ENCODE assay signal across 2 cellular contexts in genomic region chr3:171710359-171710758, GRCh38.
TF ChIP-seq lines count a peak whose summit lies in the region.

No MANE protein-coding gene starts in this region.

TF ChIP-seq in IMR-90, 13 proteins besides CTCF, POLR2A, EP300 and RAD21:
- TF ChIP-seq MXI1 (IDR thresholded peaks at IDR 0.05; ENCODE audit: borderline replicate concordance, low read depth, low read length) (no peak), FOS (IDR thresholded peaks at IDR 0.05; ENCODE audit: low read depth, low read length) (no peak), CHD1 (IDR thresholded peaks at IDR 0.05; ENCODE audit: low read depth, low read length) (no peak), RFX5 (IDR thresholded peaks at IDR 0.05; ENCODE audit: low read depth, low read length) (no peak), USF2 (IDR thresholded peaks at IDR 0.05; ENCODE audit: low read depth, low read length) (no peak), ELK1 (IDR thresholded peaks at IDR 0.05; ENCODE audit: borderline replicate concordance, low read depth, low read length) (no peak), MAZ (IDR thresholded peaks at IDR 0.05; ENCODE audit: borderline replicate concordance, low read depth, low read length) (no peak), CEBPB (IDR thresholded peaks at IDR 0.05; ENCODE audit: low read depth, low read length) (no peak), NFE2L2 (IDR thresholded peaks at IDR 0.05; ENCODE audit: low read depth, low read length) (no peak), MAFK (IDR thresholded peaks at IDR 0.05; ENCODE audit: low read depth, low read length) (no peak), RCOR1 (IDR thresholded peaks at IDR 0.05; ENCODE audit: insufficient replicate concordance, low read length) (no peak), SMC3 (IDR thresholded peaks at IDR 0.05; ENCODE audit: low read depth, low read length) (no peak), BHLHE40 (IDR thresholded peaks at IDR 0.05; ENCODE audit: low read depth, low read length) (no peak)

TF ChIP-seq in H1, 55 proteins besides CTCF, POLR2A, EP300 and RAD21:
- TF ChIP-seq BACH1 (IDR thresholded peaks at IDR 0.05; ENCODE audit: low read length) (no peak), SP1 (IDR thresholded peaks at IDR 0.05; ENCODE audit: low read depth, low read length) (no peak), GABPA (IDR thresholded peaks at IDR 0.05; ENCODE audit: borderline replicate concordance, insufficient read depth, low read length) (no peak), POLR2AphosphoS5 (IDR thresholded peaks at IDR 0.05; ENCODE audit: low read depth, low read length) (no peak), TBP (IDR thresholded peaks at IDR 0.05; ENCODE audit: low read depth, low read length) (no peak), EGR1 (IDR thresholded peaks at IDR 0.05; ENCODE audit: borderline replicate concordance, low read depth, low read length) (no peak), SP4 (IDR thresholded peaks at IDR 0.05; ENCODE audit: low read length) (no peak), RXRA (IDR thresholded peaks at IDR 0.05; ENCODE audit: insufficient read depth, low read depth, low read length) (no peak), CHD7 (IDR thresholded peaks at IDR 0.05; ENCODE audit: insufficient replicate concordance, low read length) (no peak), USF2 (IDR thresholded peaks at IDR 0.05; ENCODE audit: low read length) (no peak), NRF1 (IDR thresholded peaks at IDR 0.05; ENCODE audit: low read depth, low read length) (no peak), CBX5 (IDR thresholded peaks at IDR 0.05; ENCODE audit: low read depth, low read length) (no peak), SIX5 (IDR thresholded peaks at IDR 0.05; ENCODE audit: low read depth, low read length) (no peak), JUN (IDR thresholded peaks at IDR 0.05; ENCODE audit: low read depth, low read length) (no peak), JUND (IDR thresholded peaks at IDR 0.05; ENCODE audit: low read length) (no peak)
TF ChIP-seq in H1: peak in this region for 0.
